ENCODE assay signal across 2 cellular contexts in the genomic region with DNA sequence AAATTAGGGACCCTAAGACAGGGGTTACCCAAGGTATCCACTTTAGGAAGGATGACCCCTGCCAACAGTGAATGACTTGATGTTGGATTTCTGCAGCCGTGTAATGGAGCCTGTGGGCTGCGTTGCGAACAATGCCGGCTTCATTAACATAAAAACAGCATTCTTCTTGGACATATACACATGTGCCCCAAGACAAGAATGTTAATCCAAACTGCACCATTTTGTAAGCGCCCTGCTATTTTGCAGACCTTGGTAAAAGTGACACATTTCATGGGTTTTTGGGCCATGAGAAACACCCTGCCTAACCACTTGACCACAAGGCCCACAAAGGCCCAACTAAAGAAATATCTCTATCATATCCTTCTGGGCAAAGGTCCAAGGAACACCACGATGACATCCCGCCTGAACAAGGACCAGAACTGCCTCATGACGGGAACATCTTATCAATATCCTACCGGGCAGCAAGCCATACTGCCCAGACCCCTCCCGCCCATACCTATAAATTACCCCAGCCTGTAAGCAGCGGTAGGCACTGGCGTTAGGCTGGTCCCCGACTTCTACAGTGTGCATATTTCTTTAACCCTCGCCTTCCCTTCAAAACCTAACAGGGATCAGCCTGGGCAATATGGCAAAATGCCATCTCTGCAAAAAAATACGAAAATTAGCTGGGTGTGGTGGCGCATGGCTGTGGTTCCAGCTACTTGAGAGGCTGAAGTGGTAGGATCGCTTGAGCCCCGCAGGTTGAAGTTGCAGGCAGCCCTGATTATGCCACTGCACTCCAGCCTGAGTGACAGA.
TF ChIP-seq lines count a peak whose summit lies in the region.

No MANE protein-coding gene starts in this region.

TF ChIP-seq in HepG2, 621 proteins besides CTCF, POLR2A, EP300 and RAD21:
- 0 out of 4 replicates have a peak, but pooled peaks of 1 of the 2 experiments have one; percentile 4 for TF ChIP-seq MAFK (conservative IDR thresholded peaks at IDR 0.05 in 1 of 2, IDR thresholded peaks at IDR 0.05 in 1 of 2; ENCODE audit: low read length in 2 of 2)
- no peak for TF ChIP-seq RFX5 (IDR thresholded peaks at IDR 0.05; ENCODE audit: low read depth, low read length)
- TF ChIP-seq ZNF652 (CRISPR knock-in tag; IDR thresholded peaks at IDR 0.05; ENCODE audit: borderline replicate concordance, low read depth): no peak
- TF ChIP-seq KDM1A (CRISPR knock-in tag; IDR thresholded peaks at IDR 0.05): no peak

TF ChIP-seq in K562, 482 proteins besides CTCF, POLR2A, EP300 and RAD21 (continues in another document):
- no peak for TF ChIP-seq TEAD4 (IDR thresholded peaks at IDR 0.05; ENCODE audit: low read length)
- TF ChIP-seq TEAD4 (CRISPR knock-in tag; IDR thresholded peaks at IDR 0.05; ENCODE audit: borderline replicate concordance): no peak
- no peak for TF ChIP-seq CBX5 (IDR thresholded peaks at IDR 0.05; ENCODE audit: borderline replicate concordance, low read depth)
- no peak for TF ChIP-seq NR3C1 (CRISPR knock-in tag; IDR thresholded peaks at IDR 0.05)
- no peak for TF ChIP-seq PHF20 (IDR thresholded peaks at IDR 0.05; ENCODE audit: partially characterized antibody)
- no peak for TF ChIP-seq CEBPB (tag; IDR thresholded peaks at IDR 0.05)
- no peak for TF ChIP-seq HCFC1 (IDR thresholded peaks at IDR 0.05; ENCODE audit: low read depth, low read length)
- TF ChIP-seq RAD51 (IDR thresholded peaks at IDR 0.05; ENCODE audit: borderline replicate concordance, low read depth): no peak
- TF ChIP-seq RBM39 (optimal IDR thresholded peaks at IDR 0.05; ENCODE audit: low read depth, low read length): no peak
- TF ChIP-seq ZNF507 (tag; conservative IDR thresholded peaks at IDR 0.05): no peak
- no peak for TF ChIP-seq ZNF436 (CRISPR knock-in tag; IDR thresholded peaks at IDR 0.05)
- TF ChIP-seq ADNP (tag; IDR thresholded peaks at IDR 0.05): no peak
- no peak for TF ChIP-seq GATA2 (CRISPR knock-in tag; IDR thresholded peaks at IDR 0.05)
- TF ChIP-seq, protein P1, sequence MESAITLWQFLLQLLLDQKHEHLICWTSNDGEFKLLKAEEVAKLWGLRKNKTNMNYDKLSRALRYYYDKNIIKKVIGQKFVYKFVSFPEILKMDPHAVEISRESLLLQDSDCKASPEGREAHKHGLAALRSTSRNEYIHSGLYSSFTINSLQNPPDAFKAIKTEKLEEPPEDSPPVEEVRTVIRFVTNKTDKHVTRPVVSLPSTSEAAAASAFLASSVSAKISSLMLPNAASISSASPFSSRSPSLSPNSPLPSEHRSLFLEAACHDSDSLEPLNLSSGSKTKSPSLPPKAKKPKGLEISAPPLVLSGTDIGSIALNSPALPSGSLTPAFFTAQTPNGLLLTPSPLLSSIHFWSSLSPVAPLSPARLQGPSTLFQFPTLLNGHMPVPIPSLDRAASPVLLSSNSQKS (CRISPR knock-in tag; IDR thresholded peaks at IDR 0.05): no peak
- TF ChIP-seq, protein P2, sequence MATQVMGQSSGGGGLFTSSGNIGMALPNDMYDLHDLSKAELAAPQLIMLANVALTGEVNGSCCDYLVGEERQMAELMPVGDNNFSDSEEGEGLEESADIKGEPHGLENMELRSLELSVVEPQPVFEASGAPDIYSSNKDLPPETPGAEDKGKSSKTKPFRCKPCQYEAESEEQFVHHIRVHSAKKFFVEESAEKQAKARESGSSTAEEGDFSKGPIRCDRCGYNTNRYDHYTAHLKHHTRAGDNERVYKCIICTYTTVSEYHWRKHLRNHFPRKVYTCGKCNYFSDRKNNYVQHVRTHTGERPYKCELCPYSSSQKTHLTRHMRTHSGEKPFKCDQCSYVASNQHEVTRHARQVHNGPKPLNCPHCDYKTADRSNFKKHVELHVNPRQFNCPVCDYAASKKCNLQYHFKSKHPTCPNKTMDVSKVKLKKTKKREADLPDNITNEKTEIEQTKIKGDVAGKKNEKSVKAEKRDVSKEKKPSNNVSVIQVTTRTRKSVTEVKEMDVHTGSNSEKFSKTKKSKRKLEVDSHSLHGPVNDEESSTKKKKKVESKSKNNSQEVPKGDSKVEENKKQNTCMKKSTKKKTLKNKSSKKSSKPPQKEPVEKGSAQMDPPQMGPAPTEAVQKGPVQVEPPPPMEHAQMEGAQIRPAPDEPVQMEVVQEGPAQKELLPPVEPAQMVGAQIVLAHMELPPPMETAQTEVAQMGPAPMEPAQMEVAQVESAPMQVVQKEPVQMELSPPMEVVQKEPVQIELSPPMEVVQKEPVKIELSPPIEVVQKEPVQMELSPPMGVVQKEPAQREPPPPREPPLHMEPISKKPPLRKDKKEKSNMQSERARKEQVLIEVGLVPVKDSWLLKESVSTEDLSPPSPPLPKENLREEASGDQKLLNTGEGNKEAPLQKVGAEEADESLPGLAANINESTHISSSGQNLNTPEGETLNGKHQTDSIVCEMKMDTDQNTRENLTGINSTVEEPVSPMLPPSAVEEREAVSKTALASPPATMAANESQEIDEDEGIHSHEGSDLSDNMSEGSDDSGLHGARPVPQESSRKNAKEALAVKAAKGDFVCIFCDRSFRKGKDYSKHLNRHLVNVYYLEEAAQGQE (CRISPR knock-in tag; IDR thresholded peaks at IDR 0.05; ENCODE audit: low read depth): no peak
- TF ChIP-seq POLR2B (IDR thresholded peaks at IDR 0.05; ENCODE audit: low read depth, partially characterized antibody): no peak
- peak; percentile 48; the same call in 1 of the 2 replicates for TF ChIP-seq C11orf30 (IDR thresholded peaks at IDR 0.05; ENCODE audit: low read depth)
- TF ChIP-seq ZNF311 (CRISPR knock-in tag; IDR thresholded peaks at IDR 0.05): no peak
- no peak for TF ChIP-seq GTF2A2 (tag; IDR thresholded peaks at IDR 0.05)
- no peak for TF ChIP-seq HDAC3 (IDR thresholded peaks at IDR 0.05; ENCODE audit: borderline replicate concordance, partially characterized antibody)
- no peak for TF ChIP-seq PCBP2 (IDR thresholded peaks at IDR 0.05; ENCODE audit: low read depth, low read length, poor library complexity, severe bottlenecking)
- TF ChIP-seq ZNF121 (CRISPR knock-in tag; conservative IDR thresholded peaks at IDR 0.05): no peak
- no peak for TF ChIP-seq NR2C2 (CRISPR knock-in tag; IDR thresholded peaks at IDR 0.05)
- TF ChIP-seq NR2C2 (tag; IDR thresholded peaks at IDR 0.05): no peak
- TF ChIP-seq, protein P3, sequence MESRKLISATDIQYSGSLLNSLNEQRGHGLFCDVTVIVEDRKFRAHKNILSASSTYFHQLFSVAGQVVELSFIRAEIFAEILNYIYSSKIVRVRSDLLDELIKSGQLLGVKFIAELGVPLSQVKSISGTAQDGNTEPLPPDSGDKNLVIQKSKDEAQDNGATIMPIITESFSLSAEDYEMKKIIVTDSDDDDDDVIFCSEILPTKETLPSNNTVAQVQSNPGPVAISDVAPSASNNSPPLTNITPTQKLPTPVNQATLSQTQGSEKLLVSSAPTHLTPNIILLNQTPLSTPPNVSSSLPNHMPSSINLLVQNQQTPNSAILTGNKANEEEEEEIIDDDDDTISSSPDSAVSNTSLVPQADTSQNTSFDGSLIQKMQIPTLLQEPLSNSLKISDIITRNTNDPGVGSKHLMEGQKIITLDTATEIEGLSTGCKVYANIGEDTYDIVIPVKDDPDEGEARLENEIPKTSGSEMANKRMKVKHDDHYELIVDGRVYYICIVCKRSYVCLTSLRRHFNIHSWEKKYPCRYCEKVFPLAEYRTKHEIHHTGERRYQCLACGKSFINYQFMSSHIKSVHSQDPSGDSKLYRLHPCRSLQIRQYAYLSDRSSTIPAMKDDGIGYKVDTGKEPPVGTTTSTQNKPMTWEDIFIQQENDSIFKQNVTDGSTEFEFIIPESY (CRISPR knock-in tag; IDR thresholded peaks at IDR 0.05): no peak
- TF ChIP-seq ZNF76 (CRISPR knock-in tag; IDR thresholded peaks at IDR 0.05; ENCODE audit: borderline replicate concordance): no peak
- TF ChIP-seq MEF2D (tag; conservative IDR thresholded peaks at IDR 0.05; ENCODE audit: low read depth): no peak
- TF ChIP-seq GTF2E2 (tag; IDR thresholded peaks at IDR 0.05): no peak
- no peak for TF ChIP-seq FOXJ3 (CRISPR knock-in tag; IDR thresholded peaks at IDR 0.05)
- TF ChIP-seq CBX2 (IDR thresholded peaks at IDR 0.05; ENCODE audit: insufficient read depth, low read length, poor library complexity, severe bottlenecking): no peak
- TF ChIP-seq, protein P4, sequence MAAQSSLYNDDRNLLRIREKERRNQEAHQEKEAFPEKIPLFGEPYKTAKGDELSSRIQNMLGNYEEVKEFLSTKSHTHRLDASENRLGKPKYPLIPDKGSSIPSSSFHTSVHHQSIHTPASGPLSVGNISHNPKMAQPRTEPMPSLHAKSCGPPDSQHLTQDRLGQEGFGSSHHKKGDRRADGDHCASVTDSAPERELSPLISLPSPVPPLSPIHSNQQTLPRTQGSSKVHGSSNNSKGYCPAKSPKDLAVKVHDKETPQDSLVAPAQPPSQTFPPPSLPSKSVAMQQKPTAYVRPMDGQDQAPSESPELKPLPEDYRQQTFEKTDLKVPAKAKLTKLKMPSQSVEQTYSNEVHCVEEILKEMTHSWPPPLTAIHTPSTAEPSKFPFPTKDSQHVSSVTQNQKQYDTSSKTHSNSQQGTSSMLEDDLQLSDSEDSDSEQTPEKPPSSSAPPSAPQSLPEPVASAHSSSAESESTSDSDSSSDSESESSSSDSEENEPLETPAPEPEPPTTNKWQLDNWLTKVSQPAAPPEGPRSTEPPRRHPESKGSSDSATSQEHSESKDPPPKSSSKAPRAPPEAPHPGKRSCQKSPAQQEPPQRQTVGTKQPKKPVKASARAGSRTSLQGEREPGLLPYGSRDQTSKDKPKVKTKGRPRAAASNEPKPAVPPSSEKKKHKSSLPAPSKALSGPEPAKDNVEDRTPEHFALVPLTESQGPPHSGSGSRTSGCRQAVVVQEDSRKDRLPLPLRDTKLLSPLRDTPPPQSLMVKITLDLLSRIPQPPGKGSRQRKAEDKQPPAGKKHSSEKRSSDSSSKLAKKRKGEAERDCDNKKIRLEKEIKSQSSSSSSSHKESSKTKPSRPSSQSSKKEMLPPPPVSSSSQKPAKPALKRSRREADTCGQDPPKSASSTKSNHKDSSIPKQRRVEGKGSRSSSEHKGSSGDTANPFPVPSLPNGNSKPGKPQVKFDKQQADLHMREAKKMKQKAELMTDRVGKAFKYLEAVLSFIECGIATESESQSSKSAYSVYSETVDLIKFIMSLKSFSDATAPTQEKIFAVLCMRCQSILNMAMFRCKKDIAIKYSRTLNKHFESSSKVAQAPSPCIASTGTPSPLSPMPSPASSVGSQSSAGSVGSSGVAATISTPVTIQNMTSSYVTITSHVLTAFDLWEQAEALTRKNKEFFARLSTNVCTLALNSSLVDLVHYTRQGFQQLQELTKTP (IDR thresholded peaks at IDR 0.05; ENCODE audit: low read depth in 1 of 2, partially characterized antibody in 2 of 2): no peak
- peak; percentile 56 for TF ChIP-seq ZNF316 (IDR thresholded peaks at IDR 0.05)
- TF ChIP-seq, protein P5, sequence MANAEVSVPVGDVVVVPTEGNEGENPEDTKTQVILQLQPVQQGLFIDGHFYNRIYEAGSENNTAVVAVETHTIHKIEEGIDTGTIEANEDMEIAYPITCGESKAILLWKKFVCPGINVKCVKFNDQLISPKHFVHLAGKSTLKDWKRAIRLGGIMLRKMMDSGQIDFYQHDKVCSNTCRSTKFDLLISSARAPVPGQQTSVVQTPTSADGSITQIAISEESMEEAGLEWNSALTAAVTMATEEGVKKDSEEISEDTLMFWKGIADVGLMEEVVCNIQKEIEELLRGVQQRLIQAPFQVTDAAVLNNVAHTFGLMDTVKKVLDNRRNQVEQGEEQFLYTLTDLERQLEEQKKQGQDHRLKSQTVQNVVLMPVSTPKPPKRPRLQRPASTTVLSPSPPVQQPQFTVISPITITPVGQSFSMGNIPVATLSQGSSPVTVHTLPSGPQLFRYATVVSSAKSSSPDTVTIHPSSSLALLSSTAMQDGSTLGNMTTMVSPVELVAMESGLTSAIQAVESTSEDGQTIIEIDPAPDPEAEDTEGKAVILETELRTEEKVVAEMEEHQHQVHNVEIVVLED (CRISPR knock-in tag; IDR thresholded peaks at IDR 0.05): no peak
- TF ChIP-seq CREBBP (IDR thresholded peaks at IDR 0.05; ENCODE audit: low read depth, low read length): no peak
- TF ChIP-seq NFIX (CRISPR knock-in tag; IDR thresholded peaks at IDR 0.05; ENCODE audit: low read depth): no peak
- no peak for TF ChIP-seq ZNF124 (CRISPR knock-in tag; IDR thresholded peaks at IDR 0.05)
- no peak for TF ChIP-seq RBM15 (IDR thresholded peaks at IDR 0.05; ENCODE audit: insufficient read depth, low read length)
- TF ChIP-seq MTF1 (CRISPR knock-in tag; IDR thresholded peaks at IDR 0.05; ENCODE audit: borderline replicate concordance): no peak
- peak; percentile 60; the same call in 1 of the 2 replicates for TF ChIP-seq ZNF175 (CRISPR knock-in tag; IDR thresholded peaks at IDR 0.05; ENCODE audit: low read depth)
- TF ChIP-seq ZNF445 (CRISPR knock-in tag; IDR thresholded peaks at IDR 0.05; ENCODE audit: low read depth): no peak
- TF ChIP-seq, protein P6, sequence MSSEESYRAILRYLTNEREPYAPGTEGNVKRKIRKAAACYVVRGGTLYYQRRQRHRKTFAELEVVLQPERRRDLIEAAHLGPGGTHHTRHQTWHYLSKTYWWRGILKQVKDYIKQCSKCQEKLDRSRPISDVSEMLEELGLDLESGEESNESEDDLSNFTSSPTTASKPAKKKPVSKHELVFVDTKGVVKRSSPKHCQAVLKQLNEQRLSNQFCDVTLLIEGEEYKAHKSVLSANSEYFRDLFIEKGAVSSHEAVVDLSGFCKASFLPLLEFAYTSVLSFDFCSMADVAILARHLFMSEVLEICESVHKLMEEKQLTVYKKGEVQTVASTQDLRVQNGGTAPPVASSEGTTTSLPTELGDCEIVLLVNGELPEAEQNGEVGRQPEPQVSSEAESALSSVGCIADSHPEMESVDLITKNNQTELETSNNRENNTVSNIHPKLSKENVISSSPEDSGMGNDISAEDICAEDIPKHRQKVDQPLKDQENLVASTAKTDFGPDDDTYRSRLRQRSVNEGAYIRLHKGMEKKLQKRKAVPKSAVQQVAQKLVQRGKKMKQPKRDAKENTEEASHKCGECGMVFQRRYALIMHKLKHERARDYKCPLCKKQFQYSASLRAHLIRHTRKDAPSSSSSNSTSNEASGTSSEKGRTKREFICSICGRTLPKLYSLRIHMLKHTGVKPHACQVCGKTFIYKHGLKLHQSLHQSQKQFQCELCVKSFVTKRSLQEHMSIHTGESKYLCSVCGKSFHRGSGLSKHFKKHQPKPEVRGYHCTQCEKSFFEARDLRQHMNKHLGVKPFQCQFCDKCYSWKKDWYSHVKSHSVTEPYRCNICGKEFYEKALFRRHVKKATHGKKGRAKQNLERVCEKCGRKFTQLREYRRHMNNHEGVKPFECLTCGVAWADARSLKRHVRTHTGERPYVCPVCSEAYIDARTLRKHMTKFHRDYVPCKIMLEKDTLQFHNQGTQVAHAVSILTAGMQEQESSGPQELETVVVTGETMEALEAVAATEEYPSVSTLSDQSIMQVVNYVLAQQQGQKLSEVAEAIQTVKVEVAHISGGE (CRISPR knock-in tag; IDR thresholded peaks at IDR 0.05): peak in 1 of 3 experiments; percentile 32; a peak in 2 of 6 replicates
- TF ChIP-seq MCM2 (IDR thresholded peaks at IDR 0.05; ENCODE audit: low read depth): no peak
- TF ChIP-seq SMARCE1 (IDR thresholded peaks at IDR 0.05): no peak
- TF ChIP-seq FOXP1 (CRISPR knock-in tag; IDR thresholded peaks at IDR 0.05): no peak
- TF ChIP-seq MECOM (CRISPR knock-in tag; IDR thresholded peaks at IDR 0.05): no peak; the same call in 1 of the 2 replicates
- TF ChIP-seq, protein P7, sequence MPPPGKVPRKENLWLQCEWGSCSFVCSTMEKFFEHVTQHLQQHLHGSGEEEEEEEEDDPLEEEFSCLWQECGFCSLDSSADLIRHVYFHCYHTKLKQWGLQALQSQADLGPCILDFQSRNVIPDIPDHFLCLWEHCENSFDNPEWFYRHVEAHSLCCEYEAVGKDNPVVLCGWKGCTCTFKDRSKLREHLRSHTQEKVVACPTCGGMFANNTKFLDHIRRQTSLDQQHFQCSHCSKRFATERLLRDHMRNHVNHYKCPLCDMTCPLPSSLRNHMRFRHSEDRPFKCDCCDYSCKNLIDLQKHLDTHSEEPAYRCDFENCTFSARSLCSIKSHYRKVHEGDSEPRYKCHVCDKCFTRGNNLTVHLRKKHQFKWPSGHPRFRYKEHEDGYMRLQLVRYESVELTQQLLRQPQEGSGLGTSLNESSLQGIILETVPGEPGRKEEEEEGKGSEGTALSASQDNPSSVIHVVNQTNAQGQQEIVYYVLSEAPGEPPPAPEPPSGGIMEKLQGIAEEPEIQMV (tag; conservative IDR thresholded peaks at IDR 0.05; ENCODE audit: low read depth): no peak
